In the genomic region with DNA sequence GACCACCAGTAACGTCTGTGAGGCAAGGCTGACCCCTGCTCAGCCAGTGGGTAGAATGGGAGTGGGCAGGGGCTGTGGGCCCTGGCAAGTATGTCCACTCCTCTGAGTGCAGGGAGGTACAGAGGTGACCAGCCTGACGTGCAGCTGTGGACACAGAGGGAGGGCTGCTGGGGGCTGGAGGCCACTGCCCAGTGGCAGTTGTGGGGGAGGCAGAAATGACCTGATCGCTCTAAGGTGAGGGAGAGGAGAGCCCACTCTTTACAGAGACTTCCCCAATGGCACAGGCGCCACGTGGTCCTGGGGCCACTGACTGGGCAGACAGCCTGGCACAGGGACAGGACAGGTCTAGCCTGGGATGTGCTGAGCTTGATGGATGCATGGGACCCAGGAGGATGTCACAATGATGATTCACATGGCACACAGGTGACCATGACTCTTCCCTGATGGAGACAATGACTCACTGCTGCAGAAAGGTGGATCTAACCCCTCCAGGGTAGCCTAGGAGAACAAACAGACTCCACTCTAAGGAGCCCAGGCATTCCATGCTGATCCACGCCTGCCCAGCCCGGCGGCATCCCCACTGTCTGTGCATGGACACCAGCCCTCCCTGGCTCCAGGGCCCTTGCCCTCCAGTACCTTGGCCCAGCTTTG, we compare ENCODE assay signal across 8 cellular contexts. TPM values are rescaled to one million over a fixed set of nuclear protein-coding genes. Genes with fewer than 3 reads are reported as not detected.
DNase-seq lines count a peak whose midpoint lies in the region; ATAC-seq and TF ChIP-seq lines count a peak whose summit lies in the region.

No MANE protein-coding gene starts in this region.

- peak; percentile 7 for DNase-seq in activated naive CD4-positive, alpha-beta T cell treated with anti-CD3 and anti-CD28 coated beads, Interleukin-2, amount 50 U/mL, for 16 hours
- DNase-seq in activated naive CD4-positive, alpha-beta T cell treated with anti-CD3 and anti-CD28 coated beads for 36 hours: no peak
- DNase-seq in astrocyte of the hippocampus (ENCODE audit: low read depth, low spot score) (peak; percentile 37), left lung (peak; percentile 39 to 78), aorta (peak; percentile 32 to 47), NCI-H510A treated with DMSO at 0.1 percent for 48 hours (lab: John Stamatoyannopoulos, UW) (no peak), NCI-H510A (lab: John Stamatoyannopoulos, UW) (no peak), prostate gland (ENCODE audit: low spot score) (no peak)

- no peaks in the 10 kb centered on the region for H3K9me3 Mint-ChIP-seq in activated naive CD4-positive, alpha-beta T cell treated with anti-CD3 and anti-CD28 coated beads for 36 hours

- no peaks in the 10 kb centered on the region for H3K27me3 ChIP-seq in left lung
- H3K27me3 ChIP-seq in aorta (ENCODE audit: control insufficient read depth in 1 of 2, insufficient read depth in 2 of 2, low read length in 1 of 2): no peaks in the 10 kb centered on the region
- no peaks in the 10 kb centered on the region for H3K27me3 ChIP-seq in prostate gland (replicated peaks; ENCODE audit: insufficient read depth)

- 82 to 86% methylated on average over 8 of the region's 8 CpGs for WGBS in aorta, 2 donors
- 81% methylated on average over 8 of the region's 8 CpGs for WGBS in prostate gland

- H3K27ac ChIP-seq in left lung: peak overlapping the region; percentile 59 to 74
- no peak overlapping the region for H3K27ac ChIP-seq in aorta (ENCODE audit: low read depth in 1 of 2, low read length in 2 of 2)
- H3K27ac ChIP-seq in prostate gland: no peak overlapping the region

- peak; percentile 39 for ATAC-seq in left lung
- no peak for ATAC-seq in aorta (ENCODE audit: low FRiP score)

- no peak for TF ChIP-seq POLR2A in prostate gland (IDR thresholded peaks at IDR 0.05)

- H3K4me1 Mint-ChIP-seq in activated naive CD4-positive, alpha-beta T cell treated with anti-CD3 and anti-CD28 coated beads for 36 hours (ENCODE audit: low read depth): peaks cover 22% of the 10 kb centered on the region

- H3K4me3 ChIP-seq in left lung (no peak overlapping the region), aorta (ENCODE audit: low read length in 2 of 2) (no peak overlapping the region), prostate gland (no peak overlapping the region)

- H3K9me3 ChIP-seq in left lung: no peaks in the 10 kb centered on the region
- H3K9me3 ChIP-seq in aorta (ENCODE audit: control insufficient read depth, low read length): no peaks in the 10 kb centered on the region
- H3K9me3 ChIP-seq in prostate gland: no peaks in the 10 kb centered on the region

- peaks cover 16% of the 10 kb centered on the region for H3K36me3 Mint-ChIP-seq in activated naive CD4-positive, alpha-beta T cell treated with anti-CD3 and anti-CD28 coated beads for 36 hours (ENCODE audit: low read depth)

- H3K36me3 ChIP-seq in left lung: peaks cover 0 to 56% of the 10 kb centered on the region in 2 donors
- no peaks in the 10 kb centered on the region for H3K36me3 ChIP-seq in aorta (ENCODE audit: control insufficient read depth in 1 of 2, insufficient read depth in 2 of 2, low read length in 1 of 2)
- H3K36me3 ChIP-seq in prostate gland: no peaks in the 10 kb centered on the region

- intact Hi-C loops in activated naive CD4-positive, alpha-beta T cell treated with anti-CD3 and anti-CD28 coated beads for 36 hours (cut with micrococcal nuclease): no loop called here
- intact Hi-C loops in left lung (cut with DNase I): no loop called here
- intact Hi-C loops in aorta (cut with DNase I): no loop called here
- intact Hi-C loops in prostate gland (cut with DNase I): no loop called here

- H3K4me3 Mint-ChIP-seq in activated naive CD4-positive, alpha-beta T cell treated with anti-CD3 and anti-CD28 coated beads for 36 hours: no peak overlapping the region

- H3K27me3 Mint-ChIP-seq in activated naive CD4-positive, alpha-beta T cell treated with anti-CD3 and anti-CD28 coated beads for 36 hours (ENCODE audit: low read depth): no peaks in the 10 kb centered on the region

- H3K27ac Mint-ChIP-seq in activated naive CD4-positive, alpha-beta T cell treated with anti-CD3 and anti-CD28 coated beads for 36 hours: no peak overlapping the region

- CTCF ChIA-PET in activated naive CD4-positive, alpha-beta T cell treated with anti-CD3 and anti-CD28 coated beads for 36 hours (lab: Charles Lee): no interaction called here

- peaks cover 20 to 55% of the 10 kb centered on the region in 2 donors for H3K4me1 ChIP-seq in left lung
- no peaks in the 10 kb centered on the region for H3K4me1 ChIP-seq in aorta (ENCODE audit: control insufficient read depth in 1 of 2, insufficient read depth in 2 of 2, low read length in 2 of 2)
- no peaks in the 10 kb centered on the region for H3K4me1 ChIP-seq in prostate gland (replicated peaks)

- TF ChIP-seq CTCF in left lung (IDR thresholded peaks at IDR 0.05) (no peak), prostate gland (IDR thresholded peaks at IDR 0.05) (no peak)

RNA-seq across cellular contexts. Expression of a gene that starts 7.7 kb away (rescaled TPM):
- total RNA-seq in activated naive CD4-positive, alpha-beta T cell treated with anti-CD3 and anti-CD28 coated beads for 36 hours: 10 to 100 TPM; 31.2 to 34.1 TPM
- total RNA-seq in left lung: 100 to 1,000 TPM; 458 to 751 TPM
- 10 to 100 TPM; 38.7 to 68.7 TPM for total RNA-seq in aorta
- 10 to 100 TPM in 1 of 2 donors, 1 to 10 TPM in 1; 6.4 to 34.2 TPM for polyA plus RNA-seq in aorta
- 10 to 100 TPM; 22.6 to 23.9 TPM for total RNA-seq in prostate gland

Comparison
In these comparisons a context has a peak if more than half of its experiments do, and no peak if none do; other contexts are left out.
1. DNase-seq: peak in activated naive CD4-positive, alpha-beta T cell treated with anti-CD3 and anti-CD28 coated beads, Interleukin-2, amount 50 U/mL, for 16 hours (single experiment), astrocyte of the hippocampus (single experiment), left lung (2 of 2) and aorta (2 of 2); none in activated naive CD4-positive, alpha-beta T cell treated with anti-CD3 and anti-CD28 coated beads for 36 hours (single experiment), NCI-H510A treated with DMSO at 0.1 percent for 48 hours (single experiment), NCI-H510A (single experiment) and prostate gland (single experiment).
2. H3K27ac ChIP-seq: peak in left lung (2 of 2); none in aorta (0 of 2) and prostate gland (0 of 2).
3. RNA of a gene that starts 7.7 kb away (total RNA-seq): 458 to 751 TPM in left lung; 38.7 to 68.7 TPM in aorta, 31.2 to 34.1 TPM in activated naive CD4-positive, alpha-beta T cell treated with anti-CD3 and anti-CD28 coated beads for 36 hours and 22.6 to 23.9 TPM in prostate gland; every median in the first group is over 4 times any median in the second.